8 cellular contexts compared by ENCODE assay signal in genomic region chr6:142886431-142887170, GRCh38. TPM values are rescaled to one million over a fixed set of nuclear protein-coding genes. Genes with fewer than 3 reads are reported as not detected.
A peak's percentile ranks its signal among the peaks of the same experiment; 100 is the strongest.
DNase-seq lines count a peak whose midpoint lies in the region; ATAC-seq and TF ChIP-seq lines count a peak whose summit lies in the region.

No MANE protein-coding gene starts in this region.

- ATAC-seq in activated T-cell treated with anti-CD3 and anti-CD28 coated beads, Interleukin-2, amount 50 U/mL, for 4 hours = peak; percentile 22 to 28
- ATAC-seq in GM21825 (IDR thresholded peaks at IDR 0.05; ENCODE audit: unreplicated experiment) (peak; percentile 73), right cardiac atrium (peak; percentile 39 to 50)
- ATAC-seq in activated CD8-positive, alpha-beta T cell treated with anti-CD3 and anti-CD28 coated beads for 36 hours = peak; percentile 28

- H3K4me3 ChIP-seq in right cardiac atrium (ENCODE audit: low read length) = no peak overlapping the region
- H3K4me3 ChIP-seq in transverse colon = no peak overlapping the region
- no peak overlapping the region for H3K4me3 ChIP-seq in thyroid gland (replicated peaks in 1 of 3)

- CTCF ChIA-PET in activated CD8-positive, alpha-beta T cell treated with anti-CD3 and anti-CD28 coated beads for 36 hours (lab: Charles Lee) = interaction anchor here (0.6 to 2.0 kb wide), 8 partner anchors 14 to 60 kb away, joined by 3 to 6 read pairs (median 4); no protein-coding TSS in a partner anchor

- no peak for TF ChIP-seq POLR2A in transverse colon (IDR thresholded peaks at IDR 0.05)
- no peak for TF ChIP-seq POLR2A in thyroid gland (IDR thresholded peaks at IDR 0.05)

- peak; percentile 42 for TF ChIP-seq CTCF in activated CD8-positive, alpha-beta T cell treated with anti-CD3 and anti-CD28 coated beads for 36 hours (IDR thresholded peaks at IDR 0.05)
- TF ChIP-seq CTCF in transverse colon (IDR thresholded peaks at IDR 0.05) (peak in 4 of 5 experiments; percentile 20 to 42 (median 30)), thyroid gland (IDR thresholded peaks at IDR 0.05) (peak in 3 of 6 experiments; percentile 31 to 34 (median 33))

- POLR2A ChIA-PET in activated CD8-positive, alpha-beta T cell treated with anti-CD3 and anti-CD28 coated beads for 36 hours (lab: Charles Lee) = interaction anchor here (0.9 to 2.3 kb wide), 8 partner anchors 14 to 59 kb away, joined by 3 to 13 read pairs (median 6); partner anchors contain the start of gene HIVEP2

- peaks cover 19% of the 10 kb centered on the region for H3K36me3 Mint-ChIP-seq in activated T-cell treated with anti-CD3 and anti-CD28 coated beads, Interleukin-2, amount 50 U/mL, for 4 hours (ENCODE audit: insufficient read depth)
- H3K36me3 Mint-ChIP-seq in activated CD8-positive, alpha-beta T cell treated with anti-CD3 and anti-CD28 coated beads for 36 hours (ENCODE audit: low read depth) = peaks cover 52% of the 10 kb centered on the region

- no peaks in the 10 kb centered on the region for H3K9me3 ChIP-seq in KOPT-K1 (ENCODE audit: insufficient read depth, low read length, poor library complexity, severe bottlenecking)
- no peaks in the 10 kb centered on the region for H3K9me3 ChIP-seq in right cardiac atrium (ENCODE audit: control insufficient read depth, low read length)
- no peaks in the 10 kb centered on the region for H3K9me3 ChIP-seq in transverse colon
- no peaks in the 10 kb centered on the region for H3K9me3 ChIP-seq in thyroid gland

- H3K9me3 Mint-ChIP-seq in activated T-cell treated with anti-CD3 and anti-CD28 coated beads, Interleukin-2, amount 50 U/mL, for 4 hours = no peaks in the 10 kb centered on the region
- H3K9me3 Mint-ChIP-seq in activated CD8-positive, alpha-beta T cell treated with anti-CD3 and anti-CD28 coated beads for 36 hours = peaks cover 2% of the 10 kb centered on the region

- in situ Hi-C loops in transverse colon (cut with MboI; ENCODE audit: low pct_ligation_motif_present in 1 of 4, low pct_unique_long_range_greater_than_20kb in 1 of 4, low sequenced_read_pairs in 3 of 4) = loop anchor here in 1 of 4 donors (10.0 kb wide), 1 partner anchor 192 kb away; no protein-coding TSS in a partner anchor

- TF ChIP-seq EP300 in transverse colon (IDR thresholded peaks at IDR 0.05; ENCODE audit: low read depth) = no peak

- H3K36me3 ChIP-seq in KOPT-K1 (ENCODE audit: insufficient read depth, low read length) (no peaks in the 10 kb centered on the region), transverse colon (no peaks in the 10 kb centered on the region), thyroid gland (no peaks in the 10 kb centered on the region)

- no peaks in the 10 kb centered on the region for H3K27me3 Mint-ChIP-seq in activated T-cell treated with anti-CD3 and anti-CD28 coated beads, Interleukin-2, amount 50 U/mL, for 4 hours (ENCODE audit: low read depth)
- H3K27me3 Mint-ChIP-seq in activated CD8-positive, alpha-beta T cell treated with anti-CD3 and anti-CD28 coated beads for 36 hours = no peaks in the 10 kb centered on the region

- H3K4me1 Mint-ChIP-seq in activated T-cell treated with anti-CD3 and anti-CD28 coated beads, Interleukin-2, amount 50 U/mL, for 4 hours (ENCODE audit: low read depth) = peaks cover 88% of the 10 kb centered on the region
- H3K4me1 Mint-ChIP-seq in activated CD8-positive, alpha-beta T cell treated with anti-CD3 and anti-CD28 coated beads for 36 hours (ENCODE audit: low read depth) = peaks cover 82% of the 10 kb centered on the region

- H3K27ac ChIP-seq in KOPT-K1 (ENCODE audit: low read depth, low read length, poor library complexity, severe bottlenecking) = peak overlapping the region; percentile 67
- no peak overlapping the region for H3K27ac ChIP-seq in right cardiac atrium (ENCODE audit: low read length)
- peak overlapping the region; percentile 28 to 60 (median 38) for H3K27ac ChIP-seq in transverse colon
- peak overlapping the region in 1 of 3 donors; percentile 76 for H3K27ac ChIP-seq in thyroid gland

- H3K27me3 ChIP-seq in right cardiac atrium (ENCODE audit: control insufficient read depth, insufficient read depth) (no peaks in the 10 kb centered on the region), transverse colon (no peaks in the 10 kb centered on the region), thyroid gland (no peaks in the 10 kb centered on the region)

- peak overlapping the region; percentile 100 for H3K27ac Mint-ChIP-seq in activated CD8-positive, alpha-beta T cell treated with anti-CD3 and anti-CD28 coated beads for 36 hours

- H3K4me3 Mint-ChIP-seq in activated T-cell treated with anti-CD3 and anti-CD28 coated beads, Interleukin-2, amount 50 U/mL, for 4 hours = peak overlapping the region; percentile 49
- peak overlapping the region; percentile 37 for H3K4me3 Mint-ChIP-seq in activated CD8-positive, alpha-beta T cell treated with anti-CD3 and anti-CD28 coated beads for 36 hours

- no peak for DNase-seq in activated T-cell treated with anti-CD3 and anti-CD28 coated beads, Interleukin-2, amount 50 U/mL, for 4 hours
- DNase-seq in activated T-cell treated with anti-CD3 and anti-CD28 coated beads, Interleukin-2, amount 50 U/mL, for 48 hours = no peak
- DNase-seq in activated CD8-positive, alpha-beta T cell treated with anti-CD3 and anti-CD28 coated beads for 36 hours = no peak
- DNase-seq in right cardiac atrium = no peak
- DNase-seq in transverse colon = no peak
- no peak for DNase-seq in thyroid gland

- WGBS in right cardiac atrium = 30% methylated on average over 4 of the region's 4 CpGs
- WGBS in transverse colon (ENCODE audit: low coverage in 1 of 2), 2 donors = 24 to 100% methylated on average over 2 to 4 of the region's 4 CpGs
- 43 to 49% methylated on average over 4 of the region's 4 CpGs for WGBS in thyroid gland, 2 donors

- intact Hi-C loops in activated CD8-positive, alpha-beta T cell treated with anti-CD3 and anti-CD28 coated beads for 36 hours (cut with micrococcal nuclease) = loop anchor here (5.0 kb wide), 1 partner anchor 41 kb away; no protein-coding TSS in a partner anchor
- intact Hi-C loops in right cardiac atrium (cut with DNase I) (loop anchor here in 3 of 4 donors (10.0 kb wide), 2 partner anchors 58 to 158 kb away; partner anchors contain the start of gene HIVEP2 (in 2 of the 3)), transverse colon (cut with DNase I; ENCODE audit: low total_unique reads) (loop anchor here (10.0 kb wide), 1 partner anchor 58 kb away; the partner anchor contains the start of gene HIVEP2), thyroid gland (cut with DNase I) (loop anchor here (10.0 kb wide), 1 partner anchor 48 kb away; no protein-coding TSS in a partner anchor)

- H3K4me1 ChIP-seq in right cardiac atrium (ENCODE audit: control insufficient read depth, insufficient read depth, low read length) = peaks cover 2% of the 10 kb centered on the region
- peaks cover 6 to 28% (median 13%) of the 10 kb centered on the region in 4 donors for H3K4me1 ChIP-seq in transverse colon
- peaks cover 17 to 26% of the 10 kb centered on the region in 2 donors for H3K4me1 ChIP-seq in thyroid gland

RNA-seq across cellular contexts. Expression of gene HIVEP2, which starts 58.4 kb away (rescaled TPM):
- 10 to 100 TPM; 34.9 to 40.9 (median 36.3) TPM for total RNA-seq in activated T-cell treated with anti-CD3 and anti-CD28 coated beads, Interleukin-2, amount 50 U/mL, for 4 hours
- 10 to 100 TPM; 31.8 to 38.1 TPM for total RNA-seq in activated CD8-positive, alpha-beta T cell treated with anti-CD3 and anti-CD28 coated beads for 36 hours
- total RNA-seq in right cardiac atrium = 10 to 100 TPM; 14.6 to 29.0 (median 18.0) TPM
- 4.5 TPM for polyA plus RNA-seq in right cardiac atrium
- total RNA-seq in transverse colon = 10 to 100 TPM in 3 of 4 donors, 1 to 10 TPM in 1; 10.0 to 22.5 (median 13.7) TPM
- total RNA-seq in thyroid gland = 10 to 100 TPM; 23.3 to 41.8 (median 26.4) TPM
